8 cellular contexts compared by ENCODE assay signal in the genomic region with DNA sequence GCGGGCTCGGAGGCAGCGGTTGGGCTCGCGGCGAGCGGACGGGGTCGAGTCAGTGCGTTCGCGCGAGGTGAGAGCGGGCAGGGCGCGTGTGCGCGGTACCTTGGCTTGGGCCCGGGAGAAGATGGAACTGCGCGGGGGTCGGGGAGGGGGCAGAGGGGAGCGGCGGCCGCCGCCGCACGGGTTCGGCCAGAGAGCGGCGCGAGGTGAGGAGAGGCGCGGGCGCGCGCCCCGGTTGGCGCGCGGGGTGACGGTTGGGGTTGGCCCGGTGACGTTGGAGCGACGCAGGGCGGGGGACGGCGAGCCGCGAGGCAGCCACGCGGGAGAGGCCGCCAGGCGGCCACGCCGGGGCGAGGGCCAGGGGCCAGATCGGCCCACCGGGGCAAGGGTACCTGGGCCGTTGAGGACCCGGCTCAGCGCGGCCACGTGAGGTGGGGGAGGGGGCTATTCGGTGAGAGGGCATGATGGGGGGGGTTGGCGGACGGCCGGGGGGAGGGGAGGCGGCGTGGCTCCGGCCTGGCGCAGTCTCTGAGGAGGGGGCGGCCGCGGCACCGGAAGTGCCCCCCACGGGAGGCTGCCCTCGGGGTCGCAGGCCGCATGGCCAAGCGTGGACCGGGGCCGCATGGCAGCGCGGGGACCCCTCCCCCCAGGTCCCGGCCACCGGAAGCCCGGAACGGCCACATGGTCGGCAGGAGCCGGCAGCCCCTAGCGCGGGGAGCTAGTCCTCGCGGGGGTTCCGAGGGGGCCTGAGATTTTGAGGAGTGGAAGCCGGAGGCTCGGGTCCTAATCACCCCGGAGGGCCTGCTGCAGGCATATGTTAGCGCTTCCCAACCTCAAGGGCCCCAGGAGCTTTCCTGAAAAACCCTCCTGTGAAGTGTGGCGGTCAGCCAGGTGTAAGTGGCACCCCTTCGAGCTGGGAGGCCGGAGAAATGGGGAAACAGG. TPM values are rescaled to one million over a fixed set of nuclear protein-coding genes. Genes with fewer than 3 reads are reported as not detected.
DNase-seq lines count a peak whose midpoint lies in the region; ATAC-seq and TF ChIP-seq lines count a peak whose summit lies in the region.

No MANE protein-coding gene starts in this region.

- no peaks in the 10 kb centered on the region for H3K9me3 ChIP-seq in HCT116 (ENCODE audit: control insufficient read depth in 1 of 2, insufficient read depth in 1 of 2, low read depth in 1 of 2, low read length in 2 of 2)
- H3K9me3 ChIP-seq in iPS-15b (ENCODE audit: control insufficient read depth, insufficient read depth, low read length) = no peaks in the 10 kb centered on the region

- TF ChIP-seq POLR2A in HCT116 (IDR thresholded peaks at IDR 0.05; ENCODE audit: borderline replicate concordance, extremely low read depth, insufficient read depth, insufficient read length) = no peak

- peak overlapping the region; percentile 88 for H3K4me2 ChIP-seq in HCT116 (ENCODE audit: low read length)

- H3K9me2 ChIP-seq in HCT116 (ENCODE audit: insufficient read depth) = no peaks in the 10 kb centered on the region

- intact Hi-C loops in HCT116 (cut with micrococcal nuclease) = loop anchor here (2.0 to 5.0 kb wide), 2 partner anchors 43 to 56 kb away; a partner anchor contains a TSS

- H3K36me3 ChIP-seq in HCT116 (ENCODE audit: control insufficient read depth in 1 of 2, insufficient read depth in 2 of 2, low read length in 2 of 2) (peaks cover 27 to 42% of the 10 kb centered on the region in 2 experiments), iPS-15b (ENCODE audit: control insufficient read depth, insufficient read depth, low read length) (peaks cover 31% of the 10 kb centered on the region)

- BruUV-seq in HCT116 (replicated peaks; lab: Mats Ljungman, UMichigan) = no TSS peak

- no peaks in the 10 kb centered on the region for H3K27me3 ChIP-seq in HCT116 (ENCODE audit: insufficient read depth, low read length)
- no peaks in the 10 kb centered on the region for H3K27me3 ChIP-seq in iPS-15b (ENCODE audit: control insufficient read depth, insufficient read depth, low read length)

- peaks cover 24 to 47% of the 10 kb centered on the region in 2 experiments for H3K4me1 ChIP-seq in HCT116 (ENCODE audit: control insufficient read depth in 1 of 2, insufficient read depth in 2 of 2, low read length in 2 of 2)
- peaks cover 2% of the 10 kb centered on the region for H3K4me1 ChIP-seq in iPS-15b (ENCODE audit: control insufficient read depth, insufficient read depth, low read length)

- no peak for TF ChIP-seq RAD21 in HCT116 (IDR thresholded peaks at IDR 0.05; ENCODE audit: low read depth)

- no peak overlapping the region for H2AFZ ChIP-seq in HCT116 (ENCODE audit: low read depth, low read length, poor library complexity, severe bottlenecking)

- H3K9ac ChIP-seq in HCT116 (ENCODE audit: low read length) (peak overlapping the region; percentile 99), iPS-15b (ENCODE audit: low read depth, low read length) (peak overlapping the region; percentile 99)

- TF ChIP-seq CTCF in HCT116 (IDR thresholded peaks at IDR 0.05 in 2 of 3, conservative IDR thresholded peaks at IDR 0.05 in 1 of 3; ENCODE audit: borderline replicate concordance in 1 of 3, insufficient read depth in 1 of 3, low read depth in 2 of 3, low read length in 2 of 3) = no peak

- CTCF ChIA-PET in HCT116 (lab: Charles Lee) = no interaction called here

- peak; percentile 16 for ATAC-seq in HCT116
- peak; percentile 3; the same call in 1 of the 3 replicates for ATAC-seq in SK-N-SH treated with all-trans-retinoic acid at 6 μM for 48 hours
- no peak for ATAC-seq in HG03571 (IDR thresholded peaks at IDR 0.05; ENCODE audit: unreplicated experiment)
- ATAC-seq in GM18870 (IDR thresholded peaks at IDR 0.05; ENCODE audit: unreplicated experiment) = no peak

- peaks cover 55% of the 10 kb centered on the region for H3K79me2 ChIP-seq in HCT116 (ENCODE audit: insufficient read depth, low read length)

- H3K4me3 ChIP-seq in HCT116 (replicated peaks in 1 of 2; ENCODE audit: low read depth in 1 of 2, low read length in 2 of 2) (peak overlapping the region; percentile 90 to 99), iPS-15b (ENCODE audit: low read depth, low read length) (peak overlapping the region; percentile 95), skeletal muscle cell (ENCODE audit: low read depth, low read length) (peak overlapping the region; percentile 62)

- H3K27ac ChIP-seq in HCT116 (ENCODE audit: low read depth, low read length) = peak overlapping the region; percentile 98

- DNase-seq in Ammon's horn (ENCODE audit: low spot score) (peak; percentile 30), HCT116 (ENCODE audit: low read depth, low spot score) (no peak), astrocyte of the hippocampus (ENCODE audit: low read depth, low spot score) (peak; percentile 63), skeletal muscle cell (ENCODE audit: low read depth) (no peak)

- POLR2A ChIA-PET in HCT116 (lab: Charles Lee) = interaction anchor here (0.6 to 1.6 kb wide), 4 partner anchors 10 to 96 kb away, joined by 3 to 9 read pairs (median 3); a partner anchor contains a TSS

- peaks cover 30% of the 10 kb centered on the region for H4K20me1 ChIP-seq in HCT116 (ENCODE audit: insufficient read depth)

- RAD21 ChIA-PET in HCT116 (lab: Charles Lee; ENCODE audit: low non-redundant PET in 1 of 2, low total read pairs in 2 of 2, uncharacterized antibody in 2 of 2, unreplicated experiment in 2 of 2) = no interaction called here

TF ChIP-seq in HCT116, 20 proteins besides CTCF, POLR2A, EP300 and RAD21:
- peak; percentile 45; the same call in 1 of the 2 replicates for TF ChIP-seq ZFX (IDR thresholded peaks at IDR 0.05)
- TF ChIP-seq, protein P1, sequence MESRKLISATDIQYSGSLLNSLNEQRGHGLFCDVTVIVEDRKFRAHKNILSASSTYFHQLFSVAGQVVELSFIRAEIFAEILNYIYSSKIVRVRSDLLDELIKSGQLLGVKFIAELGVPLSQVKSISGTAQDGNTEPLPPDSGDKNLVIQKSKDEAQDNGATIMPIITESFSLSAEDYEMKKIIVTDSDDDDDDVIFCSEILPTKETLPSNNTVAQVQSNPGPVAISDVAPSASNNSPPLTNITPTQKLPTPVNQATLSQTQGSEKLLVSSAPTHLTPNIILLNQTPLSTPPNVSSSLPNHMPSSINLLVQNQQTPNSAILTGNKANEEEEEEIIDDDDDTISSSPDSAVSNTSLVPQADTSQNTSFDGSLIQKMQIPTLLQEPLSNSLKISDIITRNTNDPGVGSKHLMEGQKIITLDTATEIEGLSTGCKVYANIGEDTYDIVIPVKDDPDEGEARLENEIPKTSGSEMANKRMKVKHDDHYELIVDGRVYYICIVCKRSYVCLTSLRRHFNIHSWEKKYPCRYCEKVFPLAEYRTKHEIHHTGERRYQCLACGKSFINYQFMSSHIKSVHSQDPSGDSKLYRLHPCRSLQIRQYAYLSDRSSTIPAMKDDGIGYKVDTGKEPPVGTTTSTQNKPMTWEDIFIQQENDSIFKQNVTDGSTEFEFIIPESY (IDR thresholded peaks at IDR 0.05; ENCODE audit: extremely low read depth, insufficient replicate concordance, low read length) = no peak
- TF ChIP-seq, protein P2, sequence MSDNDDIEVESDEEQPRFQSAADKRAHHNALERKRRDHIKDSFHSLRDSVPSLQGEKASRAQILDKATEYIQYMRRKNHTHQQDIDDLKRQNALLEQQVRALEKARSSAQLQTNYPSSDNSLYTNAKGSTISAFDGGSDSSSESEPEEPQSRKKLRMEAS (IDR thresholded peaks at IDR 0.05) = peak; percentile 74
TF ChIP-seq in HCT116: peak in this region for 2.

TF ChIP-seq in SK-N-SH treated with all-trans-retinoic acid at 6 μM for 48 hours, 23 proteins besides CTCF, POLR2A, EP300 and RAD21 (continues in another document):
- no peak for TF ChIP-seq ZC3H10 (CRISPR knock-in tag; IDR thresholded peaks at IDR 0.05)
- no peak for TF ChIP-seq OSR1 (CRISPR knock-in tag; IDR thresholded peaks at IDR 0.05)
- TF ChIP-seq ISL1 (CRISPR knock-in tag; IDR thresholded peaks at IDR 0.05) = no peak
- no peak for TF ChIP-seq TCF4 (CRISPR knock-in tag; IDR thresholded peaks at IDR 0.05; ENCODE audit: borderline replicate concordance)
- TF ChIP-seq, protein P3, sequence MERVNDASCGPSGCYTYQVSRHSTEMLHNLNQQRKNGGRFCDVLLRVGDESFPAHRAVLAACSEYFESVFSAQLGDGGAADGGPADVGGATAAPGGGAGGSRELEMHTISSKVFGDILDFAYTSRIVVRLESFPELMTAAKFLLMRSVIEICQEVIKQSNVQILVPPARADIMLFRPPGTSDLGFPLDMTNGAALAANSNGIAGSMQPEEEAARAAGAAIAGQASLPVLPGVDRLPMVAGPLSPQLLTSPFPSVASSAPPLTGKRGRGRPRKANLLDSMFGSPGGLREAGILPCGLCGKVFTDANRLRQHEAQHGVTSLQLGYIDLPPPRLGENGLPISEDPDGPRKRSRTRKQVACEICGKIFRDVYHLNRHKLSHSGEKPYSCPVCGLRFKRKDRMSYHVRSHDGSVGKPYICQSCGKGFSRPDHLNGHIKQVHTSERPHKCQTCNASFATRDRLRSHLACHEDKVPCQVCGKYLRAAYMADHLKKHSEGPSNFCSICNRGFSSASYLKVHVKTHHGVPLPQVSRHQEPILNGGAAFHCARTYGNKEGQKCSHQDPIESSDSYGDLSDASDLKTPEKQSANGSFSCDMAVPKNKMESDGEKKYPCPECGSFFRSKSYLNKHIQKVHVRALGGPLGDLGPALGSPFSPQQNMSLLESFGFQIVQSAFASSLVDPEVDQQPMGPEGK (CRISPR knock-in tag; IDR thresholded peaks at IDR 0.05; ENCODE audit: borderline replicate concordance) = no peak; the same call in 1 of the 2 replicates
- TF ChIP-seq ZFP30 (CRISPR knock-in tag; IDR thresholded peaks at IDR 0.05) = no peak
- TF ChIP-seq ZNF8 (CRISPR knock-in tag; IDR thresholded peaks at IDR 0.05) = no peak
- no peak for TF ChIP-seq ZNF565 (CRISPR knock-in tag; conservative IDR thresholded peaks at IDR 0.05; ENCODE audit: low read depth)
- no peak for TF ChIP-seq ZFP3 (CRISPR knock-in tag; IDR thresholded peaks at IDR 0.05)
- TF ChIP-seq GLIS3 (CRISPR knock-in tag; IDR thresholded peaks at IDR 0.05) = no peak
- no peak for TF ChIP-seq PPARA (CRISPR knock-in tag; IDR thresholded peaks at IDR 0.05; ENCODE audit: borderline replicate concordance)

RNA-seq across cellular contexts. Expression of a gene that starts 0.5 kb away (rescaled TPM):
- total RNA-seq in HCT116 (2021; ENCODE audit: unreplicated experiment) = 1,139 TPM
- polyA plus RNA-seq in HCT116 (2012) = 996 and 1,140 TPM in 2 replicates

RNA-seq across cellular contexts. Expression of a gene that starts 7.2 kb away (rescaled TPM):
- total RNA-seq in HCT116 (2021; ENCODE audit: unreplicated experiment) = 61.3 TPM
- 83.5 and 89.3 TPM in 2 replicates for polyA plus RNA-seq in HCT116 (2012)

RNA-seq across cellular contexts. Expression of a gene that starts 13.5 kb away (rescaled TPM):
- total RNA-seq in HCT116 (2021; ENCODE audit: unreplicated experiment) = 2.3 TPM
- polyA plus RNA-seq in HCT116 (2012) = 1.00 and 2.1 TPM in 2 replicates

RNA-seq across cellular contexts. Expression of a gene that starts 21.2 kb away (rescaled TPM):
- 56.9 TPM for total RNA-seq in HCT116 (2021; ENCODE audit: unreplicated experiment)
- polyA plus RNA-seq in HCT116 (2012) = 33.9 and 34.0 TPM in 2 replicates

RNA-seq across cellular contexts. Expression of a gene that starts 26.4 kb away (rescaled TPM):
- 2.5 TPM for total RNA-seq in HCT116 (2021; ENCODE audit: unreplicated experiment)
- polyA plus RNA-seq in HCT116 (2012) = 0.73 and 0.84 TPM in 2 replicates

Comparison
In these comparisons a context has a peak if more than half of its experiments do, and no peak if none do; other contexts are left out.
1. DNase-seq: peak in Ammon's horn (single experiment) and astrocyte of the hippocampus (single experiment); none in HCT116 (single experiment) and skeletal muscle cell (single experiment).
2. ATAC-seq: peak in HCT116 (single experiment) and SK-N-SH treated with all-trans-retinoic acid at 6 μM for 48 hours (single experiment); none in HG03571 (single experiment) and GM18870 (single experiment).
3. Peak in every context shown above with its lines, with median percentiles within 50 percentile points of each other: H3K4me3 ChIP-seq.